In genomic region chr19:34428549-34429285, GRCh38 we compare ENCODE assay signal across 8 cellular contexts. TPM values are rescaled to one million over a fixed set of nuclear protein-coding genes. Genes with fewer than 3 reads are reported as not detected.
A peak's percentile ranks its signal among the peaks of the same experiment; 100 is the strongest.
DNase-seq lines count a peak whose midpoint lies in the region; TF ChIP-seq lines count a peak whose summit lies in the region.

No MANE protein-coding gene starts in this region.

- DNase-seq in DMS79 treated with DMSO at 0.1 percent for 48 hours (lab: John Stamatoyannopoulos, UW) = peak; percentile 8
- no peak for DNase-seq in DMS79 (lab: John Stamatoyannopoulos, UW)
- DNase-seq in GM23248 = peak; percentile 77
- DNase-seq in Kasumi-1 (lab: John Stamatoyannopoulos, UW) = peak; percentile 25 to 27
- no peak for DNase-seq in activated T-cell treated with anti-CD3 and anti-CD28 coated beads, Interleukin-2, amount 50 U/mL, for 24 hours
- DNase-seq in fibroblast of the aortic adventitia (ENCODE audit: low read depth) = peak; percentile 26
- DNase-seq in neural crest cell (ENCODE audit: low read depth, low spot score) = no peak
- no peak for DNase-seq in effector CD4-positive, alpha-beta T cell

- 0 out of 2 replicates have a peak, but pooled peaks cover 5% of the 10 kb centered on the region for H3F3A ChIP-seq in GM23248 (ENCODE audit: insufficient read depth)

- H3K27ac Mint-ChIP-seq in activated T-cell treated with anti-CD3 and anti-CD28 coated beads, Interleukin-2, amount 50 U/mL, for 24 hours = peak overlapping the region; percentile 97
- peak overlapping the region; percentile 97 for H3K27ac Mint-ChIP-seq in neural crest cell (ENCODE audit: unreplicated experiment)

- peaks cover 3% of the 10 kb centered on the region; the same call in 1 of the 2 replicates for H3K36me3 ChIP-seq in GM23248 (ENCODE audit: low read depth)

- peak overlapping the region; percentile 89 for H3K4me3 ChIP-seq in GM23248
- H3K4me3 ChIP-seq in fibroblast of the aortic adventitia (ENCODE audit: low read depth, low read length) = peak overlapping the region; percentile 92

- peaks cover 9% of the 10 kb centered on the region; the same call in 1 of the 2 replicates for H4K20me1 ChIP-seq in GM23248 (ENCODE audit: insufficient read depth)

- no peaks in the 10 kb centered on the region for H3K9me3 ChIP-seq in GM23248 (ENCODE audit: low read depth)

- in situ Hi-C loops in GM23248 (cut with MboI) = no loop called here

- H3K27ac ChIP-seq in GM23248 = peak overlapping the region; percentile 84

- peaks cover 62% of the 10 kb centered on the region for H3K79me2 ChIP-seq in GM23248 (ENCODE audit: insufficient read depth)

- peaks cover 38% of the 10 kb centered on the region for H3K4me1 Mint-ChIP-seq in activated T-cell treated with anti-CD3 and anti-CD28 coated beads, Interleukin-2, amount 50 U/mL, for 24 hours (ENCODE audit: low read depth)
- peaks cover 39% of the 10 kb centered on the region for H3K4me1 Mint-ChIP-seq in neural crest cell

- WGBS in GM23248 (ENCODE audit: low coverage in 1 of 2, low lambda C conversion rate in 2 of 2, missing lambda C conversion rate in 2 of 2), 2 experiments = 1% methylated on average over 49 to 52 of the region's 68 CpGs

- no peaks in the 10 kb centered on the region for H3K9me3 Mint-ChIP-seq in activated T-cell treated with anti-CD3 and anti-CD28 coated beads, Interleukin-2, amount 50 U/mL, for 24 hours
- H3K9me3 Mint-ChIP-seq in neural crest cell = no peaks in the 10 kb centered on the region

- no peaks in the 10 kb centered on the region for H3K9me2 ChIP-seq in GM23248 (ENCODE audit: insufficient read depth)

- H3K27me3 Mint-ChIP-seq in activated T-cell treated with anti-CD3 and anti-CD28 coated beads, Interleukin-2, amount 50 U/mL, for 24 hours = no peaks in the 10 kb centered on the region
- no peaks in the 10 kb centered on the region for H3K27me3 Mint-ChIP-seq in neural crest cell (ENCODE audit: low read depth)

- H3K4me1 ChIP-seq in GM23248 (ENCODE audit: insufficient read depth) = peaks cover 24% of the 10 kb centered on the region

- no peaks in the 10 kb centered on the region for H3K27me3 ChIP-seq in GM23248 (replicated peaks; ENCODE audit: insufficient read depth)

- TF ChIP-seq CTCF in fibroblast of the aortic adventitia (IDR thresholded peaks at IDR 0.05; ENCODE audit: insufficient read depth, low read length) (no peak), neural crest cell (conservative IDR thresholded peaks at IDR 0.05) (no peak)

- H3K9ac ChIP-seq in GM23248 = peak overlapping the region; percentile 96

- peak overlapping the region; percentile 100 for H2AFZ ChIP-seq in GM23248

- H3K4me2 ChIP-seq in GM23248 (ENCODE audit: unreplicated experiment) = peak overlapping the region; percentile 91

- H3K36me3 Mint-ChIP-seq in activated T-cell treated with anti-CD3 and anti-CD28 coated beads, Interleukin-2, amount 50 U/mL, for 24 hours (ENCODE audit: low read depth) = peaks cover 82% of the 10 kb centered on the region
- peaks cover 2% of the 10 kb centered on the region for H3K36me3 Mint-ChIP-seq in neural crest cell (ENCODE audit: low read depth)

- H3K4me3 Mint-ChIP-seq in activated T-cell treated with anti-CD3 and anti-CD28 coated beads, Interleukin-2, amount 50 U/mL, for 24 hours = peak overlapping the region; percentile 98
- peak overlapping the region; percentile 99 for H3K4me3 Mint-ChIP-seq in neural crest cell

RNA-seq across cellular contexts. Expression of gene UBA2, which starts 0.5 kb away (rescaled TPM):
- total RNA-seq in GM23248 (2014; rRNA removed; shearing (Covaris generic)) = 90.7 and 111 TPM in 2 replicates
- polyA plus RNA-seq in GM23248 (2016; fragmentation: Nextera tagmentation; extraction: Ambion mirVana) = 79.1 and 93.1 TPM in 2 replicates
- 46.9 and 123 TPM in 2 replicates for total RNA-seq in fibroblast of the aortic adventitia (ENCODE audit: low replicate concordance)
- 191 and 205 TPM in 2 replicates for total RNA-seq in neural crest cell

RNA-seq across cellular contexts. Expression of gene PDCD2L, which starts 24.5 kb away (rescaled TPM):
- total RNA-seq in GM23248 (2014; rRNA removed; shearing (Covaris generic)) = 7.1 and 13.4 TPM in 2 replicates
- polyA plus RNA-seq in GM23248 (2016; fragmentation: Nextera tagmentation; extraction: Ambion mirVana) = 5.4 and 7.4 TPM in 2 replicates
- total RNA-seq in fibroblast of the aortic adventitia (ENCODE audit: low replicate concordance) (6.7 and 8.0 TPM in 2 replicates), neural crest cell (12.9 and 15.1 TPM in 2 replicates)

RNA-seq across cellular contexts. Expression of gene WTIP, which starts 52.8 kb away (rescaled TPM):
- total RNA-seq in GM23248 (2014; rRNA removed; shearing (Covaris generic)) = 35.2 and 37.2 TPM in 2 replicates
- polyA plus RNA-seq in GM23248 (2016; fragmentation: Nextera tagmentation; extraction: Ambion mirVana) = 2.2 and 3.5 TPM in 2 replicates
- total RNA-seq in fibroblast of the aortic adventitia (ENCODE audit: low replicate concordance) = 3.6 and 21.8 TPM in 2 replicates
- 15.1 and 17.0 TPM in 2 replicates for total RNA-seq in neural crest cell

Comparison
In these comparisons a context has a peak if more than half of its experiments do, and no peak if none do; other contexts are left out.
1. DNase-seq: peak in DMS79 treated with DMSO at 0.1 percent for 48 hours (single experiment), GM23248 (single experiment), Kasumi-1 (2 of 2) and fibroblast of the aortic adventitia (single experiment); none in DMS79 (single experiment), activated T-cell treated with anti-CD3 and anti-CD28 coated beads, Interleukin-2, amount 50 U/mL, for 24 hours (single experiment), neural crest cell (single experiment) and effector CD4-positive, alpha-beta T cell (single experiment).